Comparison of ENCODE assay signal across 24 cellular contexts in genomic region chr1:231235526-231235925, GRCh38.
"Had no signal": no experiment of that assay in that cellular context is flagged by ENCODE, and none has a peak within 500 bp of the region (broad histone marks: within the 10 kb centered on the region; RNA-seq: fewer than 3 reads in every experiment).

No MANE protein-coding gene starts in this region.

- H3K36me3 ChIP-seq: breast epithelium had no signal

- DNase-seq: activated CD4-positive, alpha-beta memory T cell treated with anti-CD3 and anti-CD28 coated beads, Interleukin-2, amount 10 ng/mL, durations not matched to agents 7 days and 5 days; activated CD4-positive, alpha-beta T cell treated with anti-CD3 and anti-CD28 coated beads for 1 hour; activated CD4-positive, alpha-beta T cell treated with anti-CD3 and anti-CD28 coated beads, Interleukin-2, amount 10 ng/mL, durations not matched to agents 7 days and 5 days; activated naive CD8-positive, alpha-beta T cell treated with anti-CD3 and anti-CD28 coated beads, Interleukin-2, amount 50 U/mL, for 24 hours; activated T-cell treated with anti-CD3 and anti-CD28 coated beads, Interleukin-2, amount 50 U/mL, for 48 hours; central memory CD4-positive, alpha-beta T cell; endodermal cell; foreskin fibroblast; heart left ventricle; left lung; naive thymus-derived CD8-positive, alpha-beta T cell; nucleus accumbens; pancreas; stimulated activated CD4-positive, alpha-beta T cell treated with anti-CD3 and anti-CD28 coated beads, Interleukin-4, amount 100 ng/mL, for 24 hours; T1000; tibial artery had no signal

- H3K9me3 ChIP-seq: breast epithelium, heart left ventricle, left lung, pancreas, right atrium auricular region, suprapubic skin, tibial artery had no signal

- H3K27me3 ChIP-seq: breast epithelium, heart left ventricle, left lung, pancreas, right atrium auricular region, suprapubic skin, tibial artery had no signal

- H3K27ac ChIP-seq: breast epithelium, left lung, right atrium auricular region, skin epidermis, suprapubic skin, tibial artery had no signal

- H3K4me3 ChIP-seq: breast epithelium, heart left ventricle, left lung, lung, pancreas, right atrium auricular region, skin epidermis, suprapubic skin, tibial artery had no signal

- H3K4me1 ChIP-seq: breast epithelium had no signal

- ATAC-seq: activated naive CD8-positive, alpha-beta T cell treated with anti-CD3 and anti-CD28 coated beads, Interleukin-2, amount 50 U/mL, for 24 hours; esophagus mucosa; heart left ventricle; left lung; naive thymus-derived CD8-positive, alpha-beta T cell; pancreas; stimulated activated effector memory CD8-positive, alpha-beta T cell treated with anti-CD3 and anti-CD28 coated beads, Interleukin-12 subunit alpha, Interleukin-12 subunit beta, amount 100 ng/mL, for 72 hours; WTC11 had no signal
